ENCODE assay signal across 11 cellular contexts in the genomic region with DNA sequence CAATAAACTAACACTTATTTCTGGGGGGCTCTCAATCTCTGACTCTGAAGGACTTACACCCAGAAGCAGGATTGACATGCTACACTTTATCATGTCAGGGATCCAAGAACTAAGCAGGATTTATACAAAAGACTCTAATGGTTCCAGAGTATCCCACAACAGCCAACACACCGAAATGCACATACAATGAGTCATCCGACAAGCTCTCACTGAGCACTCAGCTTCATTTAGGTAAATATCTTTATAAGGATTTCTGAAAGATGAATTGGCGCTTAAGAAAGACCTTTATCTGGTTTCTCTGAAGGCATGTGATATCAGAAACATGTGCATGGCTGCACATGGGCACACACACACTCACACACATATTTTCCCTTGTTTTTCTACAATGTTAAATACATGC.
DNase-seq lines count a peak whose midpoint lies in the region; ATAC-seq and TF ChIP-seq lines count a peak whose summit lies in the region.
"Had no signal": no experiment of that assay in that cellular context is flagged by ENCODE, and none has a peak within 500 bp of the region (broad histone marks: within the 10 kb centered on the region; RNA-seq: fewer than 3 reads in every experiment).

No MANE protein-coding gene starts in this region.

- H3K9me3 ChIP-seq in upper lobe of right lung (no peaks in the 10 kb centered on the region), heart left ventricle (no peaks in the 10 kb centered on the region)
- H3K9me3 ChIP-seq: testis had no signal

- peak; percentile 12 for DNase-seq in NCI-H82 (lab: John Stamatoyannopoulos, UW)
- DNase-seq in NCI-H82 treated with DMSO at 0.1 percent for 48 hours (lab: John Stamatoyannopoulos, UW; ENCODE audit: unreplicated experiment), result no peak
- peak; percentile 29 for DNase-seq in NCI-H748 treated with DMSO at 0.1 percent for 48 hours (lab: John Stamatoyannopoulos, UW)
- DNase-seq in foreskin keratinocyte, result peak; percentile 38 to 73
- DNase-seq in upper lobe of right lung, result no peak
- DNase-seq in T1000 (lab: John Stamatoyannopoulos, UW), result no peak
- no peak for DNase-seq in heart left ventricle
- no peak for DNase-seq in coronary artery (ENCODE audit: low spot score)
- DNase-seq: effector memory CD8-positive, alpha-beta T cell; foreskin fibroblast; testis had no signal

- no peaks in the 10 kb centered on the region for H3K27me3 ChIP-seq in foreskin keratinocyte
- no peaks in the 10 kb centered on the region for H3K27me3 ChIP-seq in upper lobe of right lung
- no peaks in the 10 kb centered on the region for H3K27me3 ChIP-seq in heart left ventricle
- H3K27me3 ChIP-seq: testis had no signal

- H3K4me3 ChIP-seq in upper lobe of right lung, result no peak overlapping the region
- H3K4me3 ChIP-seq in heart left ventricle, result no peak overlapping the region
- no peak overlapping the region for H3K4me3 ChIP-seq in coronary artery
- H3K4me3 ChIP-seq: testis had no signal

- no peak overlapping the region for H3K27ac ChIP-seq in foreskin keratinocyte
- H3K27ac ChIP-seq in upper lobe of right lung, result no peak overlapping the region
- H3K27ac ChIP-seq in heart left ventricle, result no peak overlapping the region
- no peak overlapping the region for H3K27ac ChIP-seq in coronary artery
- H3K27ac ChIP-seq: testis had no signal

- no peak for TF ChIP-seq POLR2A in heart left ventricle (IDR thresholded peaks at IDR 0.05)

- ATAC-seq in foreskin keratinocyte, result peak; percentile 86
- peak; percentile 70 for ATAC-seq in upper lobe of right lung
- ATAC-seq in heart left ventricle, result no peak
- ATAC-seq: effector memory CD8-positive, alpha-beta T cell had no signal

- H3K36me3 ChIP-seq in upper lobe of right lung (no peaks in the 10 kb centered on the region), heart left ventricle (no peaks in the 10 kb centered on the region)

- intact Hi-C loops in upper lobe of right lung (cut with DNase I), result no loop called here
- intact Hi-C loops in heart left ventricle (cut with DNase I), result loop anchor here in 1 of 10 donors (10.0 kb wide), 1 partner anchor 55 kb away; no protein-coding TSS in a partner anchor

- WGBS in heart left ventricle, 4 donors, result 71 to 86% (median 80%) methylated on average over 3 of the region's 3 CpGs

- TF ChIP-seq CTCF in foreskin keratinocyte (conservative IDR thresholded peaks at IDR 0.05) (no peak), upper lobe of right lung (IDR thresholded peaks at IDR 0.05) (no peak), heart left ventricle (IDR thresholded peaks at IDR 0.05) (no peak), coronary artery (IDR thresholded peaks at IDR 0.05) (no peak)

- peaks cover 7% of the 10 kb centered on the region for H3K4me1 ChIP-seq in foreskin keratinocyte
- H3K4me1 ChIP-seq in upper lobe of right lung, result no peaks in the 10 kb centered on the region
- no peaks in the 10 kb centered on the region for H3K4me1 ChIP-seq in heart left ventricle

Comparison
In these comparisons a context has a peak if more than half of its experiments do, and no peak if none do; other contexts are left out.
1. DNase-seq: peak in NCI-H82 (single experiment), NCI-H748 treated with DMSO at 0.1 percent for 48 hours (single experiment) and foreskin keratinocyte (2 of 2); none in NCI-H82 treated with DMSO at 0.1 percent for 48 hours (single experiment), upper lobe of right lung (single experiment), T1000 (single experiment), heart left ventricle (0 of 5) and coronary artery (single experiment).
2. ATAC-seq: peak in foreskin keratinocyte (single experiment) and upper lobe of right lung (single experiment); none in heart left ventricle (0 of 4).